Comparison of ENCODE assay signal across 11 cellular contexts in the genomic region with DNA sequence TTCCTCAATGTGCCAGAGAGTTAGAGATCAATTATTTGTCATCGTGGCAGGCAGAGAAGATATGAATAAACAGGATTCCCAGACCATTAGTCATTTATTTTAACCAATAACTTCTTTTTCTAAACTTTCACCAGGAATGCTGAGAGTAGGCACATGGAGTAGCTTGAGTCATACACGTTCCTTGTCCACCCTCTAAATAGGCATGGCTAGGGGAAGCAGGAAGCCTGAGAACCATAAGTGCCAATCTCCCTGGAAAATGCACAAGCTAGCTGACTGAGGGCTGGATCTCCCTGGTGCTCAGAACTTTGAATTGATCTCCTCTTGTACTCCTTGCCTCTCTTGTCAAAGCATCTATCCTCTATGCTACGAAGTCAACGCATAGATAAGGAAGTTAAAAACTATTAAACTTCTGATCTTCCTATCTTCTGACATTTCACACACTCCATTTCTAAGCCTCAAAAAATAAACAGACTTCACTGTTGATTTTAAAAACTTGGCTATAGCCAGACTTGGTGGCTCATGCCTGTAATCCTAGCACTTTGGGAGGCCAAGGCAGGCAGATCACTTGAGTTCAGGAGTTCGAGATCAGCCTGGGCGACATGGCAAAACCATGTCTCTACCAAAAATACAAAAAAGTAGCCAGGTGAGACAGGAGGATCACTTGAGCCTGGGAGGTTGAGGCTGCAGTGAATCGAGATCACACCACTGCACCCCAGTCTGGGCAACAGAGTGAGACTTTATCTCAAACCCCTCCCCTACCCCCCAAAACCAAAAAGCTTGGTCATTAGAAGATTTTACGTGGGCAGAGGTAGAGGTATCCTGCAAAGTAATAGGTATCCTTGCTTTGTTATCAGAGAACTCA.
DNase-seq lines count a peak whose midpoint lies in the region; TF ChIP-seq lines count a peak whose summit lies in the region.
"Had no signal": no experiment of that assay in that cellular context is flagged by ENCODE, and none has a peak within 500 bp of the region (broad histone marks: within the 10 kb centered on the region; RNA-seq: fewer than 3 reads in every experiment).

No MANE protein-coding gene starts in this region.

- no peaks in the 10 kb centered on the region for H3K27me3 ChIP-seq in tibial artery

- TF ChIP-seq CTCF in tibial artery (IDR thresholded peaks at IDR 0.05): no peak

- DNase-seq in NCI-H446 treated with DMSO at 0.1 percent for 48 hours (lab: John Stamatoyannopoulos, UW): peak; percentile 2
- no peak for DNase-seq in NCI-H446 (lab: John Stamatoyannopoulos, UW)
- DNase-seq in amniotic stem cell (lab: John Stamatoyannopoulos, UW): peak; percentile 90
- DNase-seq in iris pigment epithelial cell (ENCODE audit: low read depth): peak; percentile 97
- peak; percentile 46 to 79 for DNase-seq in tibial artery
- no peak for DNase-seq in NCI-H1417 treated with DMSO at 0.1 percent for 48 hours (lab: John Stamatoyannopoulos, UW)
- no peak for DNase-seq in NK-92 treated with Interleukin-12 subunit alpha and Interleukin-12 subunit beta, amount 100 ng/mL, for 24 hours (lab: John Stamatoyannopoulos, UW)
- no peak for DNase-seq in activated CD4-positive, alpha-beta T cell treated with anti-CD3 and anti-CD28 coated beads for 4 hours
- DNase-seq: left colon, NCI-H2029 treated with DMSO at 0.1 percent for 48 hours had no signal

- H3K9me3 ChIP-seq in tibial artery: no peaks in the 10 kb centered on the region

- H3K36me3 ChIP-seq in tibial artery: no peaks in the 10 kb centered on the region

- intact Hi-C loops in tibial artery (cut with DNase I; ENCODE audit: low total_unique reads): loop anchor here (5.0 kb wide), 1 partner anchor 35 kb away; no protein-coding TSS in a partner anchor

- no peak overlapping the region for H3K4me3 ChIP-seq in tibial artery

- peak overlapping the region; percentile 81 to 94 for H3K27ac ChIP-seq in tibial artery
- H3K27ac ChIP-seq: 22Rv1 had no signal

- peaks cover 5 to 94% (median 69%) of the 10 kb centered on the region in 4 donors for H3K4me1 ChIP-seq in tibial artery

Comparison
In these comparisons a context has a peak if more than half of its experiments do, and no peak if none do; other contexts are left out.
1. DNase-seq: peak in NCI-H446 treated with DMSO at 0.1 percent for 48 hours (single experiment), amniotic stem cell (single experiment), iris pigment epithelial cell (single experiment) and tibial artery (2 of 2); none in NCI-H446 (0 of 2), NCI-H1417 treated with DMSO at 0.1 percent for 48 hours (single experiment), NK-92 treated with Interleukin-12 subunit alpha and Interleukin-12 subunit beta, amount 100 ng/mL, for 24 hours (single experiment) and activated CD4-positive, alpha-beta T cell treated with anti-CD3 and anti-CD28 coated beads for 4 hours (0 of 2).